In the genomic region with DNA sequence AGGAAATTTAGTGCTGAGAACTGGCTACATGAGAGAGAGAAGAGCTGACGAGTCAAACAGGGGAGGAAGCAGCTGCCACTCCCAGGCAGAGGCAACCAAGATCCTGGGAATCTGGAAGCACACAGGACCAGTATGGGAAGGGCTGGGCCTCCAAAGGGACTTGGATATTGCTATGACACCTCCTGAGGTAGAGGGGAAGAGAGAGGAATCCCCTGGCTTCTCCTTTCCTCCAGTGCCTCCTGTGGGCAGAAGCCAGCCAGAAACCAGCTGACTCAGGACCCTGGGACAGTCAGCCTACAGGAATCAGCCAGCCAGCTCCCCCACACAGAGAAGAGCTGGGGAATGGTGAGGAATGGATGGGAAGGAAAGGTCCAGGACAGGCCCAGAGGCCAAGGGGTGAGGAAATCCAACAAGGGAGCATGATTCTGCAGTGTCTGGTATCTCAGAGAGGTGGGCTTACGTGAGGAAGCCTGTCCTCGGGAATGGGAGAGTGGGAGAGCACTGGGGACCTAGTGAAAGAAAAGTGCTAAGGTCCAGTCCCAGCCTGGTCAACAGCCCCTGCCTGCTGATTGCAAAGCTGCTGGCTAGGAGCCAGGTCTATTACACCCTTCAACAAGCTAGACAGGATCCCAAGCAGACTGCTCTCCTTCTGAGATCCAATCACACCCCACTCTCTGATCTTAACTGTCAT, we compare ENCODE assay signal across 1 cellular context.
TF ChIP-seq lines count a peak whose summit lies in the region.

No MANE protein-coding gene starts in this region.

TF ChIP-seq in GM23338, 12 proteins besides CTCF, POLR2A, EP300 and RAD21 (continued from another document):
- TF ChIP-seq, protein P1, sequence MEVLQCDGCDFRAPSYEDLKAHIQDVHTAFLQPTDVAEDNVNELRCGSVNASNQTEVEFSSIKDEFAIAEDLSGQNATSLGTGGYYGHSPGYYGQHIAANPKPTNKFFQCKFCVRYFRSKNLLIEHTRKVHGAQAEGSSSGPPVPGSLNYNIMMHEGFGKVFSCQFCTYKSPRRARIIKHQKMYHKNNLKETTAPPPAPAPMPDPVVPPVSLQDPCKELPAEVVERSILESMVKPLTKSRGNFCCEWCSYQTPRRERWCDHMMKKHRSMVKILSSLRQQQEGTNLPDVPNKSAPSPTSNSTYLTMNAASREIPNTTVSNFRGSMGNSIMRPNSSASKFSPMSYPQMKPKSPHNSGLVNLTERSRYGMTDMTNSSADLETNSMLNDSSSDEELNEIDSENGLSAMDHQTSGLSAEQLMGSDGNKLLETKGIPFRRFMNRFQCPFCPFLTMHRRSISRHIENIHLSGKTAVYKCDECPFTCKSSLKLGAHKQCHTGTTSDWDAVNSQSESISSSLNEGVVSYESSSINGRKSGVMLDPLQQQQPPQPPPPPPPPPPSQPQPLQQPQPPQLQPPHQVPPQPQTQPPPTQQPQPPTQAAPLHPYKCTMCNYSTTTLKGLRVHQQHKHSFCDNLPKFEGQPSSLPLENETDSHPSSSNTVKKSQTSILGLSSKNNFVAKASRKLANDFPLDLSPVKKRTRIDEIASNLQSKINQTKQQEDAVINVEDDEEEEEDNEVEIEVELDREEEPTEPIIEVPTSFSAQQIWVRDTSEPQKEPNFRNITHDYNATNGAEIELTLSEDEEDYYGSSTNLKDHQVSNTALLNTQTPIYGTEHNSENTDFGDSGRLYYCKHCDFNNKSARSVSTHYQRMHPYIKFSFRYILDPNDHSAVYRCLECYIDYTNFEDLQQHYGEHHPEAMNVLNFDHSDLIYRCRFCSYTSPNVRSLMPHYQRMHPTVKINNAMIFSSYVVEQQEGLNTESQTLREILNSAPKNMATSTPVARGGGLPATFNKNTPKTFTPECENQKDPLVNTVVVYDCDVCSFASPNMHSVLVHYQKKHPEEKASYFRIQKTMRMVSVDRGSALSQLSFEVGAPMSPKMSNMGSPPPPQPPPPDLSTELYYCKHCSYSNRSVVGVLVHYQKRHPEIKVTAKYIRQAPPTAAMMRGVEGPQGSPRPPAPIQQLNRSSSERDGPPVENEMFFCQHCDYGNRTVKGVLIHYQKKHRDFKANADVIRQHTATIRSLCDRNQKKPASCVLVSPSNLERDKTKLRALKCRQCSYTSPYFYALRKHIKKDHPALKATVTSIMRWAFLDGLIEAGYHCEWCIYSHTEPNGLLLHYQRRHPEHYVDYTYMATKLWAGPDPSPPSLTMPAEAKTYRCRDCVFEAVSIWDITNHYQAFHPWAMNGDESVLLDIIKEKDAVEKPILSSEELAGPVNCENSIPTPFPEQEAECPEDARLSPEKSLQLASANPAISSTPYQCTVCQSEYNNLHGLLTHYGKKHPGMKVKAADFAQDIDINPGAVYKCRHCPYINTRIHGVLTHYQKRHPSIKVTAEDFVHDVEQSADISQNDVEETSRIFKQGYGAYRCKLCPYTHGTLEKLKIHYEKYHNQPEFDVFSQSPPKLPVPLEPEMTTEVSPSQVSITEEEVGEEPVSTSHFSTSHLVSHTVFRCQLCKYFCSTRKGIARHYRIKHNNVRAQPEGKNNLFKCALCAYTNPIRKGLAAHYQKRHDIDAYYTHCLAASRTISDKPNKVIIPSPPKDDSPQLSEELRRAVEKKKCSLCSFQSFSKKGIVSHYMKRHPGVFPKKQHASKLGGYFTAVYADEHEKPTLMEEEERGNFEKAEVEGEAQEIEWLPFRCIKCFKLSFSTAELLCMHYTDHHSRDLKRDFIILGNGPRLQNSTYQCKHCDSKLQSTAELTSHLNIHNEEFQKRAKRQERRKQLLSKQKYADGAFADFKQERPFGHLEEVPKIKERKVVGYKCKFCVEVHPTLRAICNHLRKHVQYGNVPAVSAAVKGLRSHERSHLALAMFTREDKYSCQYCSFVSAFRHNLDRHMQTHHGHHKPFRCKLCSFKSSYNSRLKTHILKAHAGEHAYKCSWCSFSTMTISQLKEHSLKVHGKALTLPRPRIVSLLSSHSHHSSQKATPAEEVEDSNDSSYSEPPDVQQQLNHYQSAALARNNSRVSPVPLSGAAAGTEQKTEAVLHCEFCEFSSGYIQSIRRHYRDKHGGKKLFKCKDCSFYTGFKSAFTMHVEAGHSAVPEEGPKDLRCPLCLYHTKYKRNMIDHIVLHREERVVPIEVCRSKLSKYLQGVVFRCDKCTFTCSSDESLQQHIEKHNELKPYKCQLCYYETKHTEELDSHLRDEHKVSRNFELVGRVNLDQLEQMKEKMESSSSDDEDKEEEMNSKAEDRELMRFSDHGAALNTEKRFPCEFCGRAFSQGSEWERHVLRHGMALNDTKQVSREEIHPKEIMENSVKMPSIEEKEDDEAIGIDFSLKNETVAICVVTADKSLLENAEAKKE (CRISPR knock-in tag; IDR thresholded peaks at IDR 0.05): no peak
